In genomic region chr1:107187399-107187798, GRCh38 we compare ENCODE assay signal across 27 cellular contexts. TPM values are rescaled to one million over a fixed set of nuclear protein-coding genes. Genes with fewer than 3 reads are reported as not detected.
"Had no signal": no experiment of that assay in that cellular context is flagged by ENCODE, and none has a peak within 500 bp of the region (broad histone marks: within the 10 kb centered on the region; RNA-seq: fewer than 3 reads in every experiment).

No MANE protein-coding gene starts in this region.

- H3K27me3 ChIP-seq: pancreas, spleen, suprapubic skin, tibial artery had no signal

- H3K4me3 Mint-ChIP-seq: immature natural killer cell; mesothelial cell of epicardium; naive B cell; natural killer cell; nephron progenitor cell; stimulated activated effector memory CD8-positive, alpha-beta T cell treated with anti-CD3 and anti-CD28 coated beads, Interleukin-12 subunit alpha, Interleukin-12 subunit beta, amount 100 ng/mL, for 72 hours; stimulated activated naive CD8-positive, alpha-beta T cell treated with anti-CD3 and anti-CD28 coated beads, Interleukin-15, Interleukin-2, amounts not matched to agents 100 ng/mL and 50 ng/mL, for 24 hours had no signal

- H3K36me3 Mint-ChIP-seq: immature natural killer cell; mesothelial cell of epicardium; naive B cell; natural killer cell; stimulated activated effector memory CD8-positive, alpha-beta T cell treated with anti-CD3 and anti-CD28 coated beads, Interleukin-12 subunit alpha, Interleukin-12 subunit beta, amount 100 ng/mL, for 72 hours had no signal

- H3K4me1 ChIP-seq: left ventricle myocardium inferior, pancreas, prostate gland, spleen, suprapubic skin, tibial artery, upper lobe of right lung had no signal

- DNase-seq: hypothalamus; immature natural killer cell; islet precursor cell; left ventricle myocardium inferior; mesendoderm; naive B cell; natural killer cell; nephron progenitor cell; nucleus accumbens; pancreas; posterior cingulate gyrus; right cardiac atrium; small intestine; spleen; stimulated activated CD4-positive, alpha-beta T cell treated with anti-CD3 and anti-CD28 coated beads, Interleukin-4, amount 100 ng/mL, for 24 hours; stimulated activated naive CD4-positive, alpha-beta T cell; tibial artery; trophoblast cell; upper lobe of right lung had no signal

- H3K27ac ChIP-seq: left ventricle myocardium inferior, pancreas, prostate gland, spleen, suprapubic skin, thoracic aorta, tibial artery, upper lobe of right lung had no signal

- H3K4me3 ChIP-seq: left ventricle myocardium inferior, lung, pancreas, prostate gland, spleen, suprapubic skin, thoracic aorta, tibial artery, upper lobe of right lung had no signal

- ATAC-seq: natural killer cell; pancreas; right cardiac atrium; sciatic nerve; stimulated activated effector memory CD8-positive, alpha-beta T cell treated with anti-CD3 and anti-CD28 coated beads, Interleukin-12 subunit alpha, Interleukin-12 subunit beta, amount 100 ng/mL, for 72 hours; upper lobe of right lung had no signal

- H3K36me3 ChIP-seq: left ventricle myocardium inferior, pancreas, prostate gland, spleen, suprapubic skin, thoracic aorta, tibial artery, upper lobe of right lung had no signal

- H3K4me1 Mint-ChIP-seq: immature natural killer cell; naive B cell; natural killer cell; stimulated activated effector memory CD8-positive, alpha-beta T cell treated with anti-CD3 and anti-CD28 coated beads, Interleukin-12 subunit alpha, Interleukin-12 subunit beta, amount 100 ng/mL, for 72 hours had no signal

- H3K27ac Mint-ChIP-seq: immature natural killer cell; mesothelial cell of epicardium; naive B cell; natural killer cell; nephron progenitor cell; stimulated activated effector memory CD8-positive, alpha-beta T cell treated with anti-CD3 and anti-CD28 coated beads, Interleukin-12 subunit alpha, Interleukin-12 subunit beta, amount 100 ng/mL, for 72 hours; stimulated activated naive CD8-positive, alpha-beta T cell treated with anti-CD3 and anti-CD28 coated beads, Interleukin-15, Interleukin-2, amounts not matched to agents 100 ng/mL and 50 ng/mL, for 24 hours had no signal

- H3K9me3 ChIP-seq: left ventricle myocardium inferior, pancreas, prostate gland, suprapubic skin, thoracic aorta, tibial artery, upper lobe of right lung had no signal

- H3K9me3 Mint-ChIP-seq: naive B cell; stimulated activated naive CD8-positive, alpha-beta T cell treated with anti-CD3 and anti-CD28 coated beads, Interleukin-15, Interleukin-2, amounts not matched to agents 100 ng/mL and 50 ng/mL, for 24 hours had no signal

RNA-seq across cellular contexts. Expression of gene NTNG1, which starts 46.6 kb away (rescaled TPM):
- polyA plus RNA-seq: immature natural killer cell had no signal
